Comparison of ENCODE assay signal across 23 cellular contexts in the genomic region with DNA sequence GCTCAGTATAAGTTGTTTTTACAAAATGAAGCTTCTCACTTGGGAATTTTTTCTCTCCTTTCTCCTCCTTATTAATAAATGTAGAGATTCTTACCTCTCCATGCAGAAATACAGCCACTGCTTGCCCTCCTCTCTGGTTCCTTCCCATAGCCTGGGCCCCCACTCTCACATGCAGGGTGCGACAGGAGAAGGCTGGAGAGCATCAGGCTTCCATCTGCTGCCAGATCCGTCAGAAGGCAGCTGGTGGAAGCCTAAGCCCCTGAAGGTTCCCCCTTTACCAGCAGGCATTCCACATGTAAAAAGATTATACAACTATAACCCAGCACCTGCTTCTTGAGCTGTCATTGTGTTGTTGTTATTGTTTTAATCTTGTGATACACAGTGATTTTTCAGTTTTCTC.
"Had no signal": no experiment of that assay in that cellular context is flagged by ENCODE, and none has a peak within 500 bp of the region (broad histone marks: within the 10 kb centered on the region; RNA-seq: fewer than 3 reads in every experiment).

No MANE protein-coding gene starts in this region.

- ATAC-seq: activated T-cell treated with anti-CD3 and anti-CD28 coated beads, Interleukin-2, amount 50 U/mL, for 4 hours; Panc1; T-helper 17 cell had no signal

- H3K27me3 ChIP-seq: brain microvascular endothelial cell, cardiac muscle cell, MG63 had no signal

- H3K27ac ChIP-seq: brain microvascular endothelial cell, cardiac muscle cell, RWPE1, SJCRH30 had no signal

- DNase-seq: activated B cell treated with CpG ODN at 0.5 μM for 24 hours; activated CD4-positive, alpha-beta memory T cell treated with anti-CD3 and anti-CD28 coated beads for 36 hours; activated CD4-positive, alpha-beta T cell treated with anti-CD3 and anti-CD28 coated beads, Interleukin-2, amount 10 ng/mL, durations not matched to agents 7 days and 5 days; activated CD8-positive, alpha-beta memory T cell treated with anti-CD3 and anti-CD28 coated beads for 24 hours; activated effector memory CD4-positive, alpha-beta T cell treated with anti-CD3 and anti-CD28 coated beads, Interleukin-2, amount 50 U/mL, for 16 hours; activated naive CD4-positive, alpha-beta T cell treated with Interleukin-2 at 50 U/mL for 16 hours; activated T-cell treated with anti-CD3 and anti-CD28 coated beads, Interleukin-2, amount 50 U/mL, for 4 hours; brain microvascular endothelial cell; MG63; MV-4-11; NCI-H1092 treated with DMSO at 0.1 percent for 48 hours; NCI-H1417 treated with DMSO at 0.1 percent for 48 hours; NCI-H187; NCI-H345; NCI-H510A; NCI-H748 treated with DMSO at 0.1 percent for 48 hours; Right ventricle myocardium superior; SJCRH30; T-helper 17 cell; T-helper 9 cell had no signal

- H3K4me3 ChIP-seq: cardiac muscle cell, MG63, SJCRH30 had no signal

- H3K9me3 ChIP-seq: MG63, SJCRH30 had no signal

- H3K36me3 ChIP-seq: brain microvascular endothelial cell, cardiac muscle cell, MG63, SJCRH30 had no signal

- H3K4me1 ChIP-seq: SJCRH30 had no signal
